ENCODE assay signal across 17 cellular contexts in the genomic region with DNA sequence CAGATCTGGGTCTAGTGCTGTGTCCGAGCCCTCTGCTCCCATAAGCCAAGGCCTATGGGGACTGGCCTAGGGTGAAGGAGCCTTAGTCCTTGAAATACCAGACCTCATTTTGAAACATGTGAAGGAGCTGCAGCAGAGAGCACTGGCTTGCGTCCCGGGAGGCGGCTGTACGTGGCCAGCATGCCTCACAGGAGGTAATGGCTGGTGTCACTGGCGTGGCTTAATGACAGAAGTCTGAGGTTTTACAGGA.
"Had no signal": no experiment of that assay in that cellular context is flagged by ENCODE, and none has a peak within 500 bp of the region (broad histone marks: within the 10 kb centered on the region; RNA-seq: fewer than 3 reads in every experiment).

No MANE protein-coding gene starts in this region.

- H3K9me3 ChIP-seq: colonic mucosa, gastrocnemius medialis, mucosa of descending colon, psoas muscle, thoracic aorta, vagina had no signal

- H3K27me3 ChIP-seq: colonic mucosa, gastrocnemius medialis, vagina had no signal

- ATAC-seq: activated CD8-positive, alpha-beta T cell treated with anti-CD3 and anti-CD28 coated beads, Interleukin-2, amount 10 ng/mL, durations not matched to agents 7 days and 5 days; gastrocnemius medialis; mucosa of descending colon; naive thymus-derived CD8-positive, alpha-beta T cell had no signal

- H3K27ac ChIP-seq: colonic mucosa, epithelial cell of prostate, gastrocnemius medialis, psoas muscle, thoracic aorta, vagina, VCaP had no signal

- DNase-seq: activated CD4-positive, alpha-beta T cell treated with anti-CD3 and anti-CD28 coated beads for 4 hours; activated CD8-positive, alpha-beta memory T cell treated with anti-CD3 and anti-CD28 coated beads, Interleukin-2, amount 50 U/mL, for 48 hours; activated CD8-positive, alpha-beta T cell treated with anti-CD3 and anti-CD28 coated beads, Interleukin-2, amount 10 ng/mL, durations not matched to agents 7 days and 5 days; colonic mucosa; effector memory CD4-positive, alpha-beta T cell; gastrocnemius medialis; mucosa of descending colon; occipital lobe; stimulated activated CD4-positive, alpha-beta T cell treated with anti-CD3 and anti-CD28 coated beads, Interleukin-15, amount 100 ng/mL, for 24 hours; stimulated activated CD4-positive, alpha-beta T cell treated with anti-CD3 and anti-CD28 coated beads, Interleukin-4, amount 100 ng/mL, for 24 hours; T1000 had no signal

- H3K4me1 ChIP-seq: colonic mucosa, gastrocnemius medialis, psoas muscle, vagina had no signal

- H3K36me3 ChIP-seq: colonic mucosa, gastrocnemius medialis, thoracic aorta, vagina had no signal

- H3K4me3 ChIP-seq: colonic mucosa, gastrocnemius medialis, mucosa of descending colon, psoas muscle, thoracic aorta, vagina had no signal
